In the genomic region with DNA sequence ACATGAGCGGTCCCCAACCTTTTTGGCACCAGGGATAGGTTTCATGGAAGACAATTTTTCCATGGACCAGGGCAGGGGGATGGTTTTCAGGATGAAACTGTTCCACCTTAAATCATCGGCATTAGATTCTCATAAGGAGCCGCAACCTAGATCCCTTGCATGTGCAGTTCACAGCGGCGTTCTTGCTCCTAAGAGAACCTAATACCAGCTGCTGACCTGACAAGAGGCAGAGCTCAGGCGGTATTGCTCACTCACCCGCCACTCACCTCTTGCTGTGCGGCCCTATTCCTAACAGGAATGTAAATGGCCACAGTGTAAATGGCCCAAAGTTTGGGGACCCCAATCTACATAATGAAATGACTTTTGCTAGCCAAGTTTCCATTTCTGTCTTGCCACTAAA, we compare ENCODE assay signal across 15 cellular contexts. TPM values are rescaled to one million over a fixed set of nuclear protein-coding genes. Genes with fewer than 3 reads are reported as not detected.
DNase-seq lines count a peak whose midpoint lies in the region; ATAC-seq and TF ChIP-seq lines count a peak whose summit lies in the region.
"Had no signal": no experiment of that assay in that cellular context is flagged by ENCODE, and none has a peak within 500 bp of the region (broad histone marks: within the 10 kb centered on the region; RNA-seq: fewer than 3 reads in every experiment).

No MANE protein-coding gene starts in this region.

- no peak overlapping the region for H3K4me3 Mint-ChIP-seq in activated T-cell treated with anti-CD3 and anti-CD28 coated beads, Interleukin-2, amount 50 U/mL, for 72 hours

- H3K27me3 ChIP-seq in OCI-LY1 (ENCODE audit: insufficient read depth, low read length) = no peaks in the 10 kb centered on the region
- no peaks in the 10 kb centered on the region for H3K27me3 ChIP-seq in iPS-15b (ENCODE audit: control insufficient read depth, insufficient read depth, low read length)
- H3K27me3 ChIP-seq in subcutaneous abdominal adipose tissue (ENCODE audit: control insufficient read depth in 5 of 5, insufficient read depth in 4 of 5, low read length in 5 of 5) = no peaks in the 10 kb centered on the region
- H3K27me3 ChIP-seq in sigmoid colon = no peaks in the 10 kb centered on the region
- H3K27me3 ChIP-seq: suprapubic skin had no signal

- no peak for DNase-seq in activated T-cell treated with anti-CD3 and anti-CD28 coated beads, Interleukin-2, amount 50 U/mL, for 72 hours
- DNase-seq in activated T-cell treated with anti-CD3 and anti-CD28 coated beads, Interleukin-2, amount 50 U/mL, for 1 hour = no peak
- no peak for DNase-seq in activated CD4-positive, alpha-beta T cell treated with anti-CD3 and anti-CD28 coated beads for 1 hour
- no peak for DNase-seq in sigmoid colon
- DNase-seq: anterior cingulate cortex, KG1, midbrain, NCI-H774 had no signal

- H3K4me1 ChIP-seq in OCI-LY1 (ENCODE audit: insufficient read depth, low read length, severe bottlenecking) (peaks cover 45% of the 10 kb centered on the region), iPS-15b (ENCODE audit: control insufficient read depth, insufficient read depth, low read length) (peaks cover 17% of the 10 kb centered on the region), subcutaneous abdominal adipose tissue (ENCODE audit: control insufficient read depth in 5 of 5, insufficient read depth in 5 of 5, low read length in 5 of 5) (peaks cover 0 to 38% (median 33%) of the 10 kb centered on the region in 5 donors), sigmoid colon (peaks cover 0 to 22% (median 10%) of the 10 kb centered on the region in 4 donors)

- H3K27ac ChIP-seq in OCI-LY1 (ENCODE audit: low read depth, low read length, poor library complexity, severe bottlenecking) (no peak overlapping the region), subcutaneous abdominal adipose tissue (ENCODE audit: low read depth, low read length) (peak overlapping the region; percentile 100), sigmoid colon (no peak overlapping the region)

- no peaks in the 10 kb centered on the region for H4K20me1 ChIP-seq in OCI-LY1 (ENCODE audit: insufficient read depth, low read length)

- peak overlapping the region; percentile 58; the same call in 1 of the 2 replicates for H3K4me2 ChIP-seq in OCI-LY1 (ENCODE audit: low read length)

- no peak overlapping the region for H2AFZ ChIP-seq in OCI-LY1 (ENCODE audit: low read length)

- ATAC-seq in activated T-cell treated with anti-CD3 and anti-CD28 coated beads, Interleukin-2, amount 50 U/mL, for 72 hours (replicated peaks in 1 of 2) = no peak
- no peak for ATAC-seq in GM21528 (IDR thresholded peaks at IDR 0.05; ENCODE audit: low FRiP score, unreplicated experiment)
- ATAC-seq: Right ventricle myocardium inferior had no signal

- TF ChIP-seq CTCF in OCI-LY1 (IDR thresholded peaks at IDR 0.05; ENCODE audit: low read length) (no peak), sigmoid colon (IDR thresholded peaks at IDR 0.05) (no peak)

- H3K4me3 ChIP-seq in OCI-LY1 (ENCODE audit: low read depth, low read length, poor library complexity, severe bottlenecking) (no peak overlapping the region), iPS-15b (ENCODE audit: low read depth, low read length) (peak overlapping the region; percentile 38), subcutaneous abdominal adipose tissue (ENCODE audit: low read depth in 1 of 5, low read length in 5 of 5) (no peak overlapping the region), sigmoid colon (no peak overlapping the region)
- H3K4me3 ChIP-seq: suprapubic skin had no signal

- WGBS in sigmoid colon, 2 donors = 89 to 91% methylated on average over 8 of the region's 8 CpGs

- peaks cover 48% of the 10 kb centered on the region for H3K4me1 Mint-ChIP-seq in activated T-cell treated with anti-CD3 and anti-CD28 coated beads, Interleukin-2, amount 50 U/mL, for 72 hours (ENCODE audit: low read depth)

- no peaks in the 10 kb centered on the region for H3K9me3 Mint-ChIP-seq in activated T-cell treated with anti-CD3 and anti-CD28 coated beads, Interleukin-2, amount 50 U/mL, for 72 hours
- H3K9me3 Mint-ChIP-seq: activated T-helper 1 cell treated with anti-CD3 and anti-CD28 coated beads, Interleukin-12 subunit alpha, Interleukin-12 subunit beta, Interleukin-2, Interleukin-4 antibody, amounts not matched to agents 30 ng/mL and 10 ng/mL and 1 ng/mL, durations not matched to agents 14 hours and 24 hours and 36 hours had no signal

- H3K9ac ChIP-seq in OCI-LY1 (ENCODE audit: low read length) (no peak overlapping the region), iPS-15b (ENCODE audit: low read depth, low read length) (peak overlapping the region; percentile 14), subcutaneous abdominal adipose tissue (ENCODE audit: low read length in 5 of 5) (no peak overlapping the region)

- intact Hi-C loops in sigmoid colon (cut with DNase I) = no loop called here

- no peaks in the 10 kb centered on the region for H3K79me2 ChIP-seq in OCI-LY1 (ENCODE audit: insufficient read depth, low read length)

- no peak for TF ChIP-seq EP300 in sigmoid colon (IDR thresholded peaks at IDR 0.05)

- peaks cover 9% of the 10 kb centered on the region; the same call in 1 of the 2 replicates for H3K36me3 ChIP-seq in OCI-LY1 (ENCODE audit: insufficient read depth, low read length)
- H3K36me3 ChIP-seq in iPS-15b (ENCODE audit: control insufficient read depth, insufficient read depth, low read length) = peaks cover under 1% of the 10 kb centered on the region
- peaks cover 0 to 8% (median 6%) of the 10 kb centered on the region in 5 donors for H3K36me3 ChIP-seq in subcutaneous abdominal adipose tissue (ENCODE audit: control insufficient read depth in 5 of 5, insufficient read depth in 5 of 5, low read length in 5 of 5)
- H3K36me3 ChIP-seq in sigmoid colon = no peaks in the 10 kb centered on the region

- H3K27ac Mint-ChIP-seq in activated T-cell treated with anti-CD3 and anti-CD28 coated beads, Interleukin-2, amount 50 U/mL, for 72 hours = peak overlapping the region; percentile 31

- H3K27me3 Mint-ChIP-seq in activated T-cell treated with anti-CD3 and anti-CD28 coated beads, Interleukin-2, amount 50 U/mL, for 72 hours (ENCODE audit: low read depth) = no peaks in the 10 kb centered on the region

- 0 out of 2 replicates have a peak, but pooled peaks cover 5% of the 10 kb centered on the region for H3F3A ChIP-seq in OCI-LY1 (ENCODE audit: insufficient read depth, low read length)

- no peaks in the 10 kb centered on the region for H3K9me3 ChIP-seq in OCI-LY1 (ENCODE audit: low read length)
- no peaks in the 10 kb centered on the region for H3K9me3 ChIP-seq in iPS-15b (ENCODE audit: control insufficient read depth, insufficient read depth, low read length)
- no peaks in the 10 kb centered on the region for H3K9me3 ChIP-seq in subcutaneous abdominal adipose tissue (ENCODE audit: control insufficient read depth in 5 of 5, low read length in 5 of 5)
- H3K9me3 ChIP-seq in sigmoid colon = no peaks in the 10 kb centered on the region
- H3K9me3 ChIP-seq: suprapubic skin had no signal

- H3K36me3 Mint-ChIP-seq in activated T-cell treated with anti-CD3 and anti-CD28 coated beads, Interleukin-2, amount 50 U/mL, for 72 hours (ENCODE audit: insufficient read depth in 2 of 2) = peaks cover 2 to 4% of the 10 kb centered on the region in 2 donors

- TF ChIP-seq POLR2A in sigmoid colon (IDR thresholded peaks at IDR 0.05) = no peak

- H3K9me2 ChIP-seq in OCI-LY1 (ENCODE audit: low read depth, low read length) = no peaks in the 10 kb centered on the region

RNA-seq across cellular contexts. Expression of gene PLIN2, which starts 3.1 kb away (rescaled TPM):
- 10 to 100 TPM; 76.4 to 84.0 TPM for total RNA-seq in activated T-cell treated with anti-CD3 and anti-CD28 coated beads, Interleukin-2, amount 50 U/mL, for 72 hours
- total RNA-seq in sigmoid colon = 100 to 1,000 TPM in 1 of 4 donors, 10 to 100 TPM in 3; 38.6 to 189 (median 54.4) TPM
- 100 to 1,000 TPM in 1 of 3 donors, 10 to 100 TPM in 2; 68.4 to 161 (median 81.7) TPM for polyA plus RNA-seq in sigmoid colon

RNA-seq across cellular contexts. Expression of gene HAUS6, which starts 27.7 kb away (rescaled TPM):
- 10 to 100 TPM; 32.8 to 33.4 TPM for total RNA-seq in activated T-cell treated with anti-CD3 and anti-CD28 coated beads, Interleukin-2, amount 50 U/mL, for 72 hours
- total RNA-seq in sigmoid colon = 10 to 100 TPM in 1 of 4 donors, 1 to 10 TPM in 3; 6.9 to 12.5 (median 7.8) TPM
- 1 to 10 TPM; 1.2 to 5.2 (median 2.5) TPM for polyA plus RNA-seq in sigmoid colon
